Comparison of ENCODE assay signal across 15 cellular contexts in genomic region chr11:11152877-11153276, GRCh38.
A peak's percentile ranks its signal among the peaks of the same experiment; 100 is the strongest.
DNase-seq lines count a peak whose midpoint lies in the region; ATAC-seq, FAIRE-seq and TF ChIP-seq lines count a peak whose summit lies in the region.
"Had no signal": no experiment of that assay in that cellular context is flagged by ENCODE, and none has a peak within 500 bp of the region (broad histone marks: within the 10 kb centered on the region; RNA-seq: fewer than 3 reads in every experiment).

No MANE protein-coding gene starts in this region.

- H3K79me2 ChIP-seq in OCI-LY7 (ENCODE audit: insufficient read depth, low read depth, low read length): no peaks in the 10 kb centered on the region

- POLR2A ChIA-PET in OCI-LY7 (lab: Charles Lee): no interaction called here

- peak overlapping the region; percentile 54 for H3K27ac Mint-ChIP-seq in T-helper 2 cell treated with Interferon-gamma antibody and Interleukin-4, amounts not matched to agents 5 μg/mL and 100 μg/mL, for 36 hours
- no peak overlapping the region for H3K27ac Mint-ChIP-seq in endodermal cell
- peak overlapping the region; percentile 95 for H3K27ac Mint-ChIP-seq in neural crest cell (ENCODE audit: unreplicated experiment)
- H3K27ac Mint-ChIP-seq in stimulated activated memory B cell treated with anti-CD40 and anti-IgM and Interleukin-4, amounts not matched to agents 10 μg/mL and 1 μg/mL and 100 μg/mL, for 72 hours: no peak overlapping the region
- H3K27ac Mint-ChIP-seq: GM23338 had no signal

- H3K36me3 ChIP-seq in endodermal cell (ENCODE audit: control insufficient read depth, insufficient read depth, low read length) (no peaks in the 10 kb centered on the region), OCI-LY7 (ENCODE audit: insufficient read depth, low read length) (no peaks in the 10 kb centered on the region)

- H3K4me3 ChIP-seq in endodermal cell (ENCODE audit: low read length): no peak overlapping the region
- no peak overlapping the region for H3K4me3 ChIP-seq in OCI-LY7 (ENCODE audit: low read depth, low read length, poor library complexity, severe bottlenecking)
- H3K4me3 ChIP-seq: GM23338 had no signal

- H3K36me3 Mint-ChIP-seq in T-helper 2 cell treated with Interferon-gamma antibody and Interleukin-4, amounts not matched to agents 5 μg/mL and 100 μg/mL, for 36 hours (ENCODE audit: low read depth): peaks cover 9% of the 10 kb centered on the region
- H3K36me3 Mint-ChIP-seq in endodermal cell (ENCODE audit: low read depth) (no peaks in the 10 kb centered on the region), neural crest cell (ENCODE audit: low read depth) (no peaks in the 10 kb centered on the region)
- H3K36me3 Mint-ChIP-seq in stimulated activated memory B cell treated with anti-CD40 and anti-IgM and Interleukin-4, amounts not matched to agents 10 μg/mL and 1 μg/mL and 100 μg/mL, for 72 hours: no peaks in the 10 kb centered on the region
- H3K36me3 Mint-ChIP-seq: CD14-positive monocyte had no signal

- no peak overlapping the region for H3K4me3 Mint-ChIP-seq in T-helper 2 cell treated with Interferon-gamma antibody and Interleukin-4, amounts not matched to agents 5 μg/mL and 100 μg/mL, for 36 hours
- no peak overlapping the region for H3K4me3 Mint-ChIP-seq in endodermal cell
- no peak overlapping the region for H3K4me3 Mint-ChIP-seq in neural crest cell
- H3K4me3 Mint-ChIP-seq in stimulated activated memory B cell treated with anti-CD40 and anti-IgM and Interleukin-4, amounts not matched to agents 10 μg/mL and 1 μg/mL and 100 μg/mL, for 72 hours: peak overlapping the region; percentile 8
- H3K4me3 Mint-ChIP-seq: CD14-positive monocyte, GM23338 had no signal

- no peaks in the 10 kb centered on the region for H3K27me3 Mint-ChIP-seq in T-helper 2 cell treated with Interferon-gamma antibody and Interleukin-4, amounts not matched to agents 5 μg/mL and 100 μg/mL, for 36 hours (ENCODE audit: low read depth)
- H3K27me3 Mint-ChIP-seq in endodermal cell (ENCODE audit: insufficient read depth) (peaks cover 4% of the 10 kb centered on the region), neural crest cell (ENCODE audit: low read depth) (no peaks in the 10 kb centered on the region)
- peaks cover 23% of the 10 kb centered on the region for H3K27me3 Mint-ChIP-seq in stimulated activated memory B cell treated with anti-CD40 and anti-IgM and Interleukin-4, amounts not matched to agents 10 μg/mL and 1 μg/mL and 100 μg/mL, for 72 hours

- no peaks in the 10 kb centered on the region for H4K20me1 ChIP-seq in OCI-LY7 (ENCODE audit: insufficient read depth, low read length)

- TF ChIP-seq CTCF in endodermal cell (conservative IDR thresholded peaks at IDR 0.05) (no peak), neural crest cell (conservative IDR thresholded peaks at IDR 0.05) (no peak), OCI-LY7 (conservative IDR thresholded peaks at IDR 0.05; ENCODE audit: low read length) (no peak)

- no peaks in the 10 kb centered on the region for H3K9me3 Mint-ChIP-seq in T-helper 2 cell treated with Interferon-gamma antibody and Interleukin-4, amounts not matched to agents 5 μg/mL and 100 μg/mL, for 36 hours
- no peaks in the 10 kb centered on the region for H3K9me3 Mint-ChIP-seq in endodermal cell
- H3K9me3 Mint-ChIP-seq in neural crest cell: no peaks in the 10 kb centered on the region
- H3K9me3 Mint-ChIP-seq in stimulated activated memory B cell treated with anti-CD40 and anti-IgM and Interleukin-4, amounts not matched to agents 10 μg/mL and 1 μg/mL and 100 μg/mL, for 72 hours: no peaks in the 10 kb centered on the region

- intact Hi-C loops in OCI-LY7 (cut with micrococcal nuclease; ENCODE audit: unreplicated experiment): no loop called here

- FAIRE-seq in frontal cortex (lab: Jason Lieb, UNC): no peak
- FAIRE-seq: GM12891 had no signal

- H3K9ac ChIP-seq in endodermal cell (ENCODE audit: extremely low read depth, low read length, poor library complexity, severe bottlenecking): no peak overlapping the region

- H3K9me3 ChIP-seq in endodermal cell (ENCODE audit: control insufficient read depth, low read length) (no peaks in the 10 kb centered on the region), OCI-LY7 (ENCODE audit: low read length) (no peaks in the 10 kb centered on the region)

- DNase-seq in T-helper 2 cell treated with Interferon-gamma antibody and Interleukin-4, amounts not matched to agents 5 μg/mL and 100 μg/mL, for 36 hours (ENCODE audit: low spot score): no peak
- DNase-seq in T-helper 2 cell: no peak
- DNase-seq in endodermal cell: peak; percentile 19
- DNase-seq in neural crest cell (ENCODE audit: low read depth, low spot score): no peak
- DNase-seq in stimulated activated CD4-positive, alpha-beta T cell treated with anti-CD3 and anti-CD28 coated beads, Interleukin-2, amount 100 ng/mL, for 48 hours: no peak
- DNase-seq in frontal cortex (ENCODE audit: low spot score in 2 of 2): no peak
- DNase-seq in OCI-LY7 (ENCODE audit: low spot score): no peak
- DNase-seq: Calu3, DMS79, H7 had no signal

- no peaks in the 10 kb centered on the region for H3K27me3 ChIP-seq in endodermal cell (ENCODE audit: control insufficient read depth, insufficient read depth, low read length, poor library complexity, severe bottlenecking)

- no peak overlapping the region for H3K4me2 ChIP-seq in OCI-LY7 (ENCODE audit: low read length)
- H3K4me2 ChIP-seq: GM23338 had no signal

- no peaks in the 10 kb centered on the region for H3K9me2 ChIP-seq in OCI-LY7 (ENCODE audit: insufficient read depth, low read length)

- WGBS in endodermal cell (ENCODE audit: insufficient coverage in 1 of 2, insufficient read length in 1 of 2), 2 experiments: 88 to 89% methylated on average over 1 to 4 of the region's 4 CpGs

- no TSS peak for BruUV-seq in OCI-LY7 (replicated peaks; lab: Mats Ljungman, UMichigan)

- H3K27ac ChIP-seq in endodermal cell (ENCODE audit: low read depth, low read length) (no peak overlapping the region), OCI-LY7 (ENCODE audit: low read depth, low read length, poor library complexity, severe bottlenecking) (no peak overlapping the region)
- H3K27ac ChIP-seq: 22Rv1 had no signal

- H2AFZ ChIP-seq in OCI-LY7 (ENCODE audit: low read length): no peak overlapping the region
- H2AFZ ChIP-seq: GM23338 had no signal

- H3K4me1 ChIP-seq in endodermal cell (ENCODE audit: control insufficient read depth, insufficient read depth, low read length) (no peaks in the 10 kb centered on the region), OCI-LY7 (ENCODE audit: insufficient read depth, low read length, poor library complexity, severe bottlenecking) (peaks cover 17% of the 10 kb centered on the region)

- CTCF ChIA-PET in OCI-LY7 (lab: Charles Lee; ENCODE audit: unreplicated experiment): no interaction called here

- H3K4me1 Mint-ChIP-seq in T-helper 2 cell treated with Interferon-gamma antibody and Interleukin-4, amounts not matched to agents 5 μg/mL and 100 μg/mL, for 36 hours (ENCODE audit: low read depth): peaks cover 36% of the 10 kb centered on the region
- no peaks in the 10 kb centered on the region for H3K4me1 Mint-ChIP-seq in endodermal cell
- H3K4me1 Mint-ChIP-seq in neural crest cell: no peaks in the 10 kb centered on the region
- H3K4me1 Mint-ChIP-seq in stimulated activated memory B cell treated with anti-CD40 and anti-IgM and Interleukin-4, amounts not matched to agents 10 μg/mL and 1 μg/mL and 100 μg/mL, for 72 hours: peaks cover 25% of the 10 kb centered on the region

- ATAC-seq in stimulated activated memory B cell treated with anti-CD40 and anti-IgM and Interleukin-4, amounts not matched to agents 10 μg/mL and 1 μg/mL and 100 μg/mL, for 72 hours: no peak
- ATAC-seq: GM23338 had no signal

Comparison
In these comparisons a context has a peak if more than half of its experiments do, and no peak if none do; other contexts are left out.
1. H3K27ac Mint-ChIP-seq: peak in T-helper 2 cell treated with Interferon-gamma antibody and Interleukin-4, amounts not matched to agents 5 μg/mL and 100 μg/mL, for 36 hours (single experiment) and neural crest cell (single experiment); none in endodermal cell (single experiment) and stimulated activated memory B cell treated with anti-CD40 and anti-IgM and Interleukin-4, amounts not matched to agents 10 μg/mL and 1 μg/mL and 100 μg/mL, for 72 hours (single experiment).